ENCODE assay signal across 8 cellular contexts in genomic region chr11:67507891-67508485, GRCh38. TPM values are rescaled to one million over a fixed set of nuclear protein-coding genes. Genes with fewer than 3 reads are reported as not detected.
DNase-seq lines count a peak whose midpoint lies in the region; TF ChIP-seq lines count a peak whose summit lies in the region.

Gene CDK2AP2 (minus strand): TSS chr11:67508162. CDS start chr11:67508082, 80 bp downstream.

- H4K8ac ChIP-seq in neuronal stem cell (ENCODE audit: low read depth, low read length) = peak within 1 kb of the TSS; percentile 32

- no peak within 1 kb of the TSS for H2BK120ac ChIP-seq in neuronal stem cell (ENCODE audit: low read depth, low read length)

- H3K9me3 ChIP-seq in neuronal stem cell (replicated peaks in 1 of 2; ENCODE audit: control insufficient read depth in 2 of 2, insufficient read depth in 1 of 2, low read depth in 1 of 2, low read length in 2 of 2) = no peaks in the 10 kb centered on the region

- no peak for TF ChIP-seq CTCF in subcutaneous adipose tissue (IDR thresholded peaks at IDR 0.05; ENCODE audit: low read depth)

- CTCF ChIA-PET in HEK293T (lab: Yijun Ruan, JAX) = no interaction called here

- peak within 1 kb of the TSS; percentile 71 for H2BK5ac ChIP-seq in neuronal stem cell (ENCODE audit: low read length)

- peak within 1 kb of the TSS; percentile 83 to 93 for H3K4me3 ChIP-seq in neuronal stem cell (ENCODE audit: low read length in 2 of 2)

- H3K27me3 ChIP-seq in neuronal stem cell (ENCODE audit: control insufficient read depth in 3 of 3, insufficient read depth in 3 of 3, low read depth in 1 of 3, low read length in 3 of 3) = peaks cover 0 to 3% (median 2%) of the 10 kb centered on the region in 3 experiments

- H4K91ac ChIP-seq in neuronal stem cell (ENCODE audit: low read depth, low read length, poor library complexity) = peak within 1 kb of the TSS; percentile 38

- peak within 1 kb of the TSS; percentile 97 for H3K14ac ChIP-seq in neuronal stem cell (ENCODE audit: low read length)

- in situ Hi-C loops in SK-MEL-5 (cut with HindIII; ENCODE audit: low pct_unique_long_range_greater_than_20kb, low sequenced_read_pairs) = no loop called here

- peak within 1 kb of the TSS; percentile 63 for H2BK12ac ChIP-seq in neuronal stem cell (ENCODE audit: low read length)

- H3K4me1 ChIP-seq in neuronal stem cell (ENCODE audit: control insufficient read depth in 2 of 2, insufficient read depth in 1 of 2, low read depth in 1 of 2, low read length in 2 of 2) = peaks cover 20 to 29% of the 10 kb centered on the region in 2 donors

- peaks cover 13% of the 10 kb centered on the region for H3K79me1 ChIP-seq in neuronal stem cell (ENCODE audit: low read depth, low read length)

- peak within 1 kb of the TSS; percentile 56 for H2BK15ac ChIP-seq in neuronal stem cell (ENCODE audit: low read length)

- H3K36me3 ChIP-seq in neuronal stem cell (replicated peaks in 1 of 2; ENCODE audit: control insufficient read depth in 2 of 2, insufficient read depth in 2 of 2, low read length in 2 of 2) = peaks cover 0 to 11% of the 10 kb centered on the region in 2 donors

- POLR2A ChIA-PET in HEK293T (lab: Yijun Ruan, JAX) = interaction anchor here (1.0 kb wide), 1 partner anchor 65 kb away, joined by 3 read pairs; the partner anchor contains the start of gene CORO1B

- DNase-seq in GF-D8 (lab: John Stamatoyannopoulos, UW) (peak; percentile 94), HEK293T (ENCODE audit: extremely low spot score) (peak; percentile 98), MV-4-11 (lab: John Stamatoyannopoulos, UW) (peak; percentile 99), SK-MEL-5 (ENCODE audit: low read depth, low spot score) (peak; percentile 97), foreskin melanocyte (peak; percentile 100), neuronal stem cell (ENCODE audit: low spot score) (peak; percentile 99)
- DNase-seq in activated naive CD4-positive, alpha-beta T cell treated with Interleukin-2 at 50 U/mL for 16 hours = peak; percentile 99

- no CpG with 5 or more reads among the region's 56 CpGs for WGBS in neuronal stem cell (ENCODE audit: extremely low coverage in 2 of 2, insufficient read length in 2 of 2, insufficient replicate concordance in 1 of 2), 2 donors

- no peak within 1 kb of the TSS for H3K4ac ChIP-seq in neuronal stem cell (ENCODE audit: low read length)

- H3K18ac ChIP-seq in neuronal stem cell (ENCODE audit: low read length) = peak within 1 kb of the TSS; percentile 97

- H3K27ac ChIP-seq in neuronal stem cell (replicated peaks; ENCODE audit: low read length) = peak within 1 kb of the TSS; percentile 91

- H3K9ac ChIP-seq in neuronal stem cell (ENCODE audit: low read depth, low read length, poor library complexity) = peak within 1 kb of the TSS; percentile 88

- H2AK5ac ChIP-seq in neuronal stem cell (ENCODE audit: low read depth, low read length) = peak within 1 kb of the TSS; percentile 96

- H3K23ac ChIP-seq in neuronal stem cell (ENCODE audit: low read depth, low read length, poor library complexity) = peak within 1 kb of the TSS; percentile 95

- peak within 1 kb of the TSS; percentile 99 for H2AFZ ChIP-seq in neuronal stem cell (ENCODE audit: low read length)

- peak within 1 kb of the TSS; percentile 86 for H3K4me2 ChIP-seq in neuronal stem cell (ENCODE audit: insufficient read depth, low read length, poor library complexity, severe bottlenecking)

TF ChIP-seq in HEK293T, 16 proteins besides CTCF, POLR2A, EP300 and RAD21:
- 0 out of 2 replicates have a peak, but pooled peaks have one; percentile 30 for TF ChIP-seq HDGF (IDR thresholded peaks at IDR 0.05; ENCODE audit: borderline replicate concordance)
- 0 out of 2 replicates have a peak, but pooled peaks have one; percentile 16 for TF ChIP-seq CTBP1 (IDR thresholded peaks at IDR 0.05; ENCODE audit: borderline replicate concordance)
- TF ChIP-seq FOXA1 (IDR thresholded peaks at IDR 0.05) = no peak
- peak; percentile 50; the same call in 1 of the 2 replicates for TF ChIP-seq ELF4 (IDR thresholded peaks at IDR 0.05)
- TF ChIP-seq LEF1 (IDR thresholded peaks at IDR 0.05; ENCODE audit: borderline replicate concordance) = no peak; the same call in 1 of the 2 replicates
- TF ChIP-seq FOXM1 (IDR thresholded peaks at IDR 0.05; ENCODE audit: borderline replicate concordance) = peak; percentile 31; the same call in 1 of the 2 replicates
- TF ChIP-seq SUZ12 (IDR thresholded peaks at IDR 0.05) = no peak
- TF ChIP-seq PKNOX1 (IDR thresholded peaks at IDR 0.05) = peak; percentile 99
- TF ChIP-seq TARDBP (IDR thresholded peaks at IDR 0.05) = no peak
- TF ChIP-seq BHLHE40 (IDR thresholded peaks at IDR 0.05; ENCODE audit: borderline replicate concordance) = no peak
- TF ChIP-seq FOXK2 (IDR thresholded peaks at IDR 0.05) = no peak
- no peak for TF ChIP-seq L3MBTL2 (conservative IDR thresholded peaks at IDR 0.05)
- TF ChIP-seq ARNT (IDR thresholded peaks at IDR 0.05) = no peak
- no peak for TF ChIP-seq ZNF384 (IDR thresholded peaks at IDR 0.05)
- no peak for TF ChIP-seq SP1 (IDR thresholded peaks at IDR 0.05)
- TF ChIP-seq NFRKB (IDR thresholded peaks at IDR 0.05) = no peak
TF ChIP-seq in HEK293T: peak in this region for 5.

RNA-seq across cellular contexts. Expression of gene CDK2AP2, which starts in this region (rescaled TPM):
- 13.4 and 13.9 TPM in 2 replicates for total RNA-seq in SK-MEL-5 (2014; rRNA removed; shearing (Covaris generic))
- polyA plus RNA-seq in SK-MEL-5 (2015; cell fraction: cytosol; rRNA removed) = 33.8 and 34.3 TPM in 2 replicates
- 23.8 and 34.4 TPM in 2 replicates for polyA plus RNA-seq in SK-MEL-5 (2015; cell fraction: nucleus; rRNA removed)
- polyA plus RNA-seq in neuronal stem cell (2013, experiment 1 of 2) = 32.9 TPM
- 30.1 TPM for polyA plus RNA-seq in neuronal stem cell (2013, experiment 2 of 2)
- total RNA-seq in subcutaneous adipose tissue = 10 to 100 TPM; 21.2 to 33.2 (median 23.5) TPM

Comparison
In these comparisons a context has a peak if more than half of its experiments do, and no peak if none do; other contexts are left out.
1. Peak in every context shown above with its lines: DNase-seq, H3K4me3 ChIP-seq and H3K27ac ChIP-seq.